ENCODE assay signal across 8 cellular contexts in genomic region chr1:44674113-44675000, GRCh38.
DNase-seq lines count a peak whose midpoint lies in the region; ATAC-seq and TF ChIP-seq lines count a peak whose summit lies in the region.

Gene ARMH1, plus strand, starts transcription at chr1:44674714. Its CDS starts 14,984 bp downstream, at chr1:44689698.
Gene TMEM53, minus strand, starts transcription at chr1:44674481. Its CDS starts 90 bp downstream, at chr1:44674391.

- peak; percentile 5 for TF ChIP-seq CTCF in AG09319 (IDR thresholded peaks at IDR 0.05; ENCODE audit: low read depth, low read length)

- H3K4me3 Mint-ChIP-seq in central memory CD8-positive, alpha-beta T cell = peak within 1 kb of the TSS; percentile 84

- H3K27ac Mint-ChIP-seq in central memory CD8-positive, alpha-beta T cell (ENCODE audit: low read depth) = peak within 1 kb of the TSS; percentile 87

- H3K36me3 Mint-ChIP-seq in central memory CD8-positive, alpha-beta T cell (ENCODE audit: insufficient read depth) = peaks cover 4% of the 10 kb centered on the region

- ATAC-seq in GM19023 (IDR thresholded peaks at IDR 0.05; ENCODE audit: unreplicated experiment) (peak; percentile 90), HG03196 (IDR thresholded peaks at IDR 0.05; ENCODE audit: unreplicated experiment) (peak; percentile 89)
- ATAC-seq in central memory CD8-positive, alpha-beta T cell (replicated peaks; ENCODE audit: extremely low read depth, poor library complexity, severe bottlenecking) = peak; percentile 96

- no peaks in the 10 kb centered on the region for H3K27me3 Mint-ChIP-seq in central memory CD8-positive, alpha-beta T cell

- peaks cover 9% of the 10 kb centered on the region for H3K4me1 Mint-ChIP-seq in central memory CD8-positive, alpha-beta T cell

- no peaks in the 10 kb centered on the region for H3K9me3 Mint-ChIP-seq in central memory CD8-positive, alpha-beta T cell

- DNase-seq in AG09319 (ENCODE audit: extremely low read depth, low read depth) = peak; percentile 97
- peak; percentile 98 for DNase-seq in NCI-H226
- DNase-seq in activated CD4-positive, CD25-positive, alpha-beta regulatory T cell treated with anti-CD3 and anti-CD28 coated beads, Interleukin-2, amount 50 U/mL, for 16 hours (ENCODE audit: low read depth, low spot score) = peak; percentile 92
- DNase-seq in central memory CD8-positive, alpha-beta T cell (ENCODE audit: low spot score in 2 of 2) = peak; percentile 93 to 94
- peak; percentile 99 for DNase-seq in iris pigment epithelial cell (ENCODE audit: low read depth)
- DNase-seq in stimulated activated CD4-positive, alpha-beta T cell treated with anti-CD3 and anti-CD28 coated beads, Interleukin-12 subunit alpha, Interleukin-12 subunit beta, amount 100 ng/mL, for 24 hours (ENCODE audit: low read depth in 2 of 2) = peak; percentile 93 to 98

Comparison
In these comparisons a context has a peak if more than half of its experiments do, and no peak if none do; other contexts are left out.
1. Peak in every context shown above with its lines: DNase-seq and ATAC-seq.